8 cellular contexts compared by ENCODE assay signal in the genomic region with DNA sequence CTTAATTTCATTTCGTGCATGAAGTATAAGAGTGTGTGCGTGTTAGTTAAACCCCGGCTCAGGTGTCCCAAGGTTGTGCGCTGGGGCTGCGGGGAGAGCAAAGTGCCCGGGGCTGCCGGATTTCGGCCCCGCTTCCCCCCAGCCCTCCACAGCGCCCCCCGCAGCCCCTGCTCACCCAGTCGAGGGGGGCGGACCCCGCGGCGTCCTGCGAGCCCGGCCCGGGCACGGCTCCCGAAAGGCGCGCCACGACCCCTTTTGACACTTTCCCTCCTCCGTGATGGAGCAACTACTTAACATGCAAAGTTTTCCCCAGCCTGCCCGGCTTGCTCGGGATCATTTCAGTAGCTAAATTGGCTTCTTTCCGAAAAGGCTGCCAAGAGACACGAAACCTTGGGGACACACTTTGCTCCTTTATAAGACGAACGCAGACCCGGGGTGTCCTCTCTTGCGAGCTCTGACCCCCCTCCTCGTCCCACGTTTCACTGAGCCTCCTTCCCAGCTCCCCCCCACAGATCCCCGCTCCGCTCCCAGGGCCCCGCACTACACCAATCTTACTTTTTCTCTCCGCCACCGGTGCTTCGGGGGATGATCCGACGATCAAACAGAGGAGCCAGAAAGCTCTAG. TPM values are rescaled to one million over a fixed set of nuclear protein-coding genes. Genes with fewer than 3 reads are reported as not detected.
DNase-seq lines count a peak whose midpoint lies in the region; ATAC-seq and TF ChIP-seq lines count a peak whose summit lies in the region.

No MANE protein-coding gene starts in this region.

- H3K4me3 ChIP-seq in SK-N-MC (peak overlapping the region; percentile 88), thoracic aorta (peak overlapping the region; percentile 94)

- peaks cover 20% of the 10 kb centered on the region for H3K27me3 Mint-ChIP-seq in mesothelial cell of epicardium (ENCODE audit: low read depth)

- no peak overlapping the region for H3K27ac ChIP-seq in SK-N-MC
- H3K27ac ChIP-seq in thoracic aorta: no peak overlapping the region

- H3K27ac Mint-ChIP-seq in mesothelial cell of epicardium: peak overlapping the region; percentile 4

- H3K36me3 Mint-ChIP-seq in mesothelial cell of epicardium: no peaks in the 10 kb centered on the region

- peaks cover 27% of the 10 kb centered on the region for H3K4me1 Mint-ChIP-seq in mesothelial cell of epicardium

- peak; percentile 75 for DNase-seq in DMS 273 (lab: John Stamatoyannopoulos, UW; ENCODE audit: unreplicated experiment)
- no peak for DNase-seq in DMS 273 treated with DMSO at 0.1 percent for 48 hours (lab: John Stamatoyannopoulos, UW)
- DNase-seq in SK-N-MC (ENCODE audit: low read depth, low spot score): no peak
- DNase-seq in ecto neural progenitor cell (ENCODE audit: low spot score): peak; percentile 77
- DNase-seq in mesothelial cell of epicardium (ENCODE audit: low spot score in 2 of 2, unreplicated experiment in 2 of 2): peak in 1 of 2 experiments; percentile 56
- no peak for DNase-seq in thoracic aorta (ENCODE audit: low spot score)
- DNase-seq in NOMO-1 treated with dmso at 0.1 percent for 144 hours (lab: John Stamatoyannopoulos, UW; ENCODE audit: unreplicated experiment): no peak

- no peaks in the 10 kb centered on the region for H3K27me3 ChIP-seq in thoracic aorta (replicated peaks; ENCODE audit: insufficient read depth)

- no peak for ATAC-seq in thoracic aorta (ENCODE audit: insufficient number of reproducible peaks, low FRiP score, low read depth)
- no peak for ATAC-seq in GM18511 (IDR thresholded peaks at IDR 0.05; ENCODE audit: unreplicated experiment)

- H3K4me1 ChIP-seq in thoracic aorta (ENCODE audit: control insufficient read depth in 1 of 2, low read depth in 2 of 2): peaks cover 13 to 25% of the 10 kb centered on the region in 2 donors

- H3K36me3 ChIP-seq in SK-N-MC (ENCODE audit: insufficient read depth, low read length) (no peaks in the 10 kb centered on the region), thoracic aorta (no peaks in the 10 kb centered on the region)

- H3K9ac ChIP-seq in SK-N-MC (ENCODE audit: insufficient read length): peak overlapping the region; percentile 65

- TF ChIP-seq CTCF in mesothelial cell of epicardium (IDR thresholded peaks at IDR 0.05; ENCODE audit: unreplicated experiment) (no peak), thoracic aorta (IDR thresholded peaks at IDR 0.05) (no peak)

- no peaks in the 10 kb centered on the region for H3K9me3 Mint-ChIP-seq in mesothelial cell of epicardium

- peak overlapping the region; percentile 71 for H3K4me3 Mint-ChIP-seq in mesothelial cell of epicardium

- H3K9me3 ChIP-seq in SK-N-MC (ENCODE audit: low read depth, low read length): no peaks in the 10 kb centered on the region
- H3K9me3 ChIP-seq in thoracic aorta: no peaks in the 10 kb centered on the region

RNA-seq across cellular contexts. Expression of a gene that starts 0.6 kb away (rescaled TPM):
- 5.6 to 6.6 TPM (median 6.5 TPM) in 3 replicates for total RNA-seq in mesothelial cell of epicardium
- 1 to 10 TPM; 7.3 to 7.5 TPM for total RNA-seq in thoracic aorta

RNA-seq across cellular contexts. Expression of a gene that starts 39.9 kb away (rescaled TPM):
- total RNA-seq in mesothelial cell of epicardium (99.8 to 101 TPM (median 100 TPM) in 3 replicates), thoracic aorta (10 to 100 TPM; 11.9 to 29.9 TPM)

Comparison
In these comparisons a context has a peak if more than half of its experiments do, and no peak if none do; other contexts are left out.
1. DNase-seq: peak in DMS 273 (single experiment) and ecto neural progenitor cell (single experiment); none in DMS 273 treated with DMSO at 0.1 percent for 48 hours (single experiment), SK-N-MC (single experiment), thoracic aorta (single experiment) and NOMO-1 treated with dmso at 0.1 percent for 144 hours (single experiment).